In the genomic region with DNA sequence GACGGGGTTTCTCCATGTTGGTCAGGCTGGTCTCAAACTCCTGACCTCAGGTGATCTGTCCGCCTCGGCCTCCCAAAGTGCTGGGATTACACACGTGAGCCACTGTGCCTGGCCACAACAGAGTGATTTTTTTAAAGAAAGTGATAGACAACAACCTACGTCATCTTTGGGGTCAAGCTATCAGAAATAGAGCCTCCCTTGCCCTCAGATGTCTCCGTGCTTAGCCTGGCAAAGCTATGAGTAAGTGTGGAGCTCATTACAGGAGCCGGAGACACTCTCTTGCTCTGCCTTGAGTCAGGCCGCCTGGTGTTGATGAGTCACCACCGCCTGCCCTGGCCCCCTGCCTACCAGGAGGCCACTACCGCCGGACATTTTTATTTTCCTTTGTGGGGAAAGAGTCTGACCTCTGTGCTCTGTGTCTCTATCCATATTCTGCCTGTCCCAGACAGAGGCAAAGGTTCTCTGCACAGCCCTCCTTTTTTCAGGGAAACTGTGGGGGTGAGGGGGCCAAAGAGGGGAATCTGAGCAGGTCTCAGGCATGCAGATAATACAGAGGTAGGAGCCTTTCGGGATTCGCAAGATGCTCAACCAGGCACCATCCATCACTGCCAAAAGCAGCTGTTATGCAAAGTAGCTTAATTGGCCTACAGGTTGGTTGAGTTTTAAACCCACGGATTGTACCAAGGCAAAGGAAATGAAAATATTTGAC, we compare ENCODE assay signal across 1 cellular context.
TF ChIP-seq lines count a peak whose summit lies in the region.

No MANE protein-coding gene starts in this region.

TF ChIP-seq in K562, 482 proteins besides CTCF, POLR2A, EP300 and RAD21 (continued from another document and continues in another):
- TF ChIP-seq, protein P1, sequence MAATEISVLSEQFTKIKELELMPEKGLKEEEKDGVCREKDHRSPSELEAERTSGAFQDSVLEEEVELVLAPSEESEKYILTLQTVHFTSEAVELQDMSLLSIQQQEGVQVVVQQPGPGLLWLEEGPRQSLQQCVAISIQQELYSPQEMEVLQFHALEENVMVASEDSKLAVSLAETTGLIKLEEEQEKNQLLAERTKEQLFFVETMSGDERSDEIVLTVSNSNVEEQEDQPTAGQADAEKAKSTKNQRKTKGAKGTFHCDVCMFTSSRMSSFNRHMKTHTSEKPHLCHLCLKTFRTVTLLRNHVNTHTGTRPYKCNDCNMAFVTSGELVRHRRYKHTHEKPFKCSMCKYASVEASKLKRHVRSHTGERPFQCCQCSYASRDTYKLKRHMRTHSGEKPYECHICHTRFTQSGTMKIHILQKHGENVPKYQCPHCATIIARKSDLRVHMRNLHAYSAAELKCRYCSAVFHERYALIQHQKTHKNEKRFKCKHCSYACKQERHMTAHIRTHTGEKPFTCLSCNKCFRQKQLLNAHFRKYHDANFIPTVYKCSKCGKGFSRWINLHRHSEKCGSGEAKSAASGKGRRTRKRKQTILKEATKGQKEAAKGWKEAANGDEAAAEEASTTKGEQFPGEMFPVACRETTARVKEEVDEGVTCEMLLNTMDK (IDR thresholded peaks at IDR 0.05; ENCODE audit: borderline replicate concordance, insufficient read depth, low read depth, low read length, poor library complexity, severe bottlenecking) = no peak
- TF ChIP-seq NFE2 (IDR thresholded peaks at IDR 0.05; ENCODE audit: low read depth) = peak; percentile 67
- no peak for TF ChIP-seq ZNF282 (CRISPR knock-in tag; IDR thresholded peaks at IDR 0.05)
- TF ChIP-seq, protein P2, sequence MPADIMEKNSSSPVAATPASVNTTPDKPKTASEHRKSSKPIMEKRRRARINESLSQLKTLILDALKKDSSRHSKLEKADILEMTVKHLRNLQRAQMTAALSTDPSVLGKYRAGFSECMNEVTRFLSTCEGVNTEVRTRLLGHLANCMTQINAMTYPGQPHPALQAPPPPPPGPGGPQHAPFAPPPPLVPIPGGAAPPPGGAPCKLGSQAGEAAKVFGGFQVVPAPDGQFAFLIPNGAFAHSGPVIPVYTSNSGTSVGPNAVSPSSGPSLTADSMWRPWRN (IDR thresholded peaks at IDR 0.05; ENCODE audit: low read depth) = no peak
- TF ChIP-seq, protein P3, sequence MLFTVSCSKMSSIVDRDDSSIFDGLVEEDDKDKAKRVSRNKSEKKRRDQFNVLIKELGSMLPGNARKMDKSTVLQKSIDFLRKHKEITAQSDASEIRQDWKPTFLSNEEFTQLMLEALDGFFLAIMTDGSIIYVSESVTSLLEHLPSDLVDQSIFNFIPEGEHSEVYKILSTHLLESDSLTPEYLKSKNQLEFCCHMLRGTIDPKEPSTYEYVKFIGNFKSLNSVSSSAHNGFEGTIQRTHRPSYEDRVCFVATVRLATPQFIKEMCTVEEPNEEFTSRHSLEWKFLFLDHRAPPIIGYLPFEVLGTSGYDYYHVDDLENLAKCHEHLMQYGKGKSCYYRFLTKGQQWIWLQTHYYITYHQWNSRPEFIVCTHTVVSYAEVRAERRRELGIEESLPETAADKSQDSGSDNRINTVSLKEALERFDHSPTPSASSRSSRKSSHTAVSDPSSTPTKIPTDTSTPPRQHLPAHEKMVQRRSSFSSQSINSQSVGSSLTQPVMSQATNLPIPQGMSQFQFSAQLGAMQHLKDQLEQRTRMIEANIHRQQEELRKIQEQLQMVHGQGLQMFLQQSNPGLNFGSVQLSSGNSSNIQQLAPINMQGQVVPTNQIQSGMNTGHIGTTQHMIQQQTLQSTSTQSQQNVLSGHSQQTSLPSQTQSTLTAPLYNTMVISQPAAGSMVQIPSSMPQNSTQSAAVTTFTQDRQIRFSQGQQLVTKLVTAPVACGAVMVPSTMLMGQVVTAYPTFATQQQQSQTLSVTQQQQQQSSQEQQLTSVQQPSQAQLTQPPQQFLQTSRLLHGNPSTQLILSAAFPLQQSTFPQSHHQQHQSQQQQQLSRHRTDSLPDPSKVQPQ (CRISPR knock-in tag; IDR thresholded peaks at IDR 0.05; ENCODE audit: borderline replicate concordance) = no peak
- TF ChIP-seq, protein P4, sequence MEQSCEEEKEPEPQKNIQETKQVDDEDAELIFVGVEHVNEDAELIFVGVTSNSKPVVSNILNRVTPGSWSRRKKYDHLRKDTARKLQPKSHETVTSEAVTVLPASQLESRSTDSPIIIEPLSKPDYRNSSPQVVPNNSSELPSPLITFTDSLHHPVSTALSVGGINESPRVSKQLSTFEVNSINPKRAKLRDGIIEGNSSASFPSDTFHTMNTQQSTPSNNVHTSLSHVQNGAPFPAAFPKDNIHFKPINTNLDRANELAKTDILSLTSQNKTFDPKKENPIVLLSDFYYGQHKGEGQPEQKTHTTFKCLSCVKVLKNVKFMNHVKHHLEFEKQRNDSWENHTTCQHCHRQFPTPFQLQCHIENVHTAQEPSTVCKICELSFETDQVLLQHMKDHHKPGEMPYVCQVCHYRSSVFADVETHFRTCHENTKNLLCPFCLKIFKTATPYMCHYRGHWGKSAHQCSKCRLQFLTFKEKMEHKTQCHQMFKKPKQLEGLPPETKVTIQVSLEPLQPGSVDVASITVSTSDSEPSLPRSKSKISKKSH (CRISPR knock-in tag; IDR thresholded peaks at IDR 0.05) = no peak
- TF ChIP-seq CREM (IDR thresholded peaks at IDR 0.05; ENCODE audit: low read depth) = peak; percentile 48; the same call in 1 of the 2 replicates
- TF ChIP-seq MYC (IDR thresholded peaks at IDR 0.05; ENCODE audit: low read depth, low read length) = 0 out of 2 replicates have a peak, but pooled peaks have one; percentile 29
- 0 out of 2 replicates have a peak, but pooled peaks have one; percentile 2 for TF ChIP-seq MYC (CRISPR knock-in tag; IDR thresholded peaks at IDR 0.05; ENCODE audit: borderline replicate concordance, low read depth)
- TF ChIP-seq TRIM24 (IDR thresholded peaks at IDR 0.05) = peak; percentile 18 to 40; a peak in 2 of 4 replicates
- TF ChIP-seq EGR1 (conservative IDR thresholded peaks at IDR 0.05) = no peak
- TF ChIP-seq ZNF780A (CRISPR knock-in tag; IDR thresholded peaks at IDR 0.05) = no peak
- TF ChIP-seq JUND (IDR thresholded peaks at IDR 0.05; ENCODE audit: borderline replicate concordance, low read depth, low read length) = peak; percentile 98
- TF ChIP-seq JUND (tag; IDR thresholded peaks at IDR 0.05; ENCODE audit: borderline replicate concordance, low read depth, low read length) = peak; percentile 97
- no peak for TF ChIP-seq SRSF9 (IDR thresholded peaks at IDR 0.05; ENCODE audit: borderline replicate concordance, low read depth, low read length)
- TF ChIP-seq ZNF274 (IDR thresholded peaks at IDR 0.05; ENCODE audit: borderline replicate concordance, low read depth, low read length) = no peak
- TF ChIP-seq ZC3H11A (IDR thresholded peaks at IDR 0.05; ENCODE audit: low read depth, low read length) = no peak
- no peak for TF ChIP-seq SUPT5H (IDR thresholded peaks at IDR 0.05)
- no peak for TF ChIP-seq KAT7 (CRISPR knock-in tag; IDR thresholded peaks at IDR 0.05; ENCODE audit: borderline replicate concordance)
- TF ChIP-seq RBM17 (IDR thresholded peaks at IDR 0.05; ENCODE audit: borderline replicate concordance, low read depth, low read length) = no peak
- TF ChIP-seq NFIC (IDR thresholded peaks at IDR 0.05) = peak; percentile 65
- no peak for TF ChIP-seq NR1H2 (CRISPR knock-in tag; IDR thresholded peaks at IDR 0.05)
- TF ChIP-seq CHD4 (IDR thresholded peaks at IDR 0.05; ENCODE audit: insufficient read depth, insufficient replicate concordance, low read depth, low read length, poor library complexity, severe bottlenecking) = no peak
- TF ChIP-seq, protein P5, sequence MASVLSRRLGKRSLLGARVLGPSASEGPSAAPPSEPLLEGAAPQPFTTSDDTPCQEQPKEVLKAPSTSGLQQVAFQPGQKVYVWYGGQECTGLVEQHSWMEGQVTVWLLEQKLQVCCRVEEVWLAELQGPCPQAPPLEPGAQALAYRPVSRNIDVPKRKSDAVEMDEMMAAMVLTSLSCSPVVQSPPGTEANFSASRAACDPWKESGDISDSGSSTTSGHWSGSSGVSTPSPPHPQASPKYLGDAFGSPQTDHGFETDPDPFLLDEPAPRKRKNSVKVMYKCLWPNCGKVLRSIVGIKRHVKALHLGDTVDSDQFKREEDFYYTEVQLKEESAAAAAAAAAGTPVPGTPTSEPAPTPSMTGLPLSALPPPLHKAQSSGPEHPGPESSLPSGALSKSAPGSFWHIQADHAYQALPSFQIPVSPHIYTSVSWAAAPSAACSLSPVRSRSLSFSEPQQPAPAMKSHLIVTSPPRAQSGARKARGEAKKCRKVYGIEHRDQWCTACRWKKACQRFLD (CRISPR knock-in tag; IDR thresholded peaks at IDR 0.05) = peak; percentile 93
- no peak for TF ChIP-seq SP2 (IDR thresholded peaks at IDR 0.05; ENCODE audit: extremely low read depth, low read depth, low read length, poor library complexity, severe bottlenecking)
- no peak; the same call in 1 of the 2 replicates for TF ChIP-seq GTF2A2 (tag; IDR thresholded peaks at IDR 0.05)
- TF ChIP-seq RAD51 (IDR thresholded peaks at IDR 0.05; ENCODE audit: borderline replicate concordance, low read depth) = no peak
- TF ChIP-seq CCAR2 (IDR thresholded peaks at IDR 0.05; ENCODE audit: low read depth, low read length) = no peak
- TF ChIP-seq ZNF644 (tag; IDR thresholded peaks at IDR 0.05; ENCODE audit: low read depth) = no peak
- TF ChIP-seq ZNF778 (CRISPR knock-in tag; IDR thresholded peaks at IDR 0.05) = no peak
- TF ChIP-seq ZNF143 (CRISPR knock-in tag; IDR thresholded peaks at IDR 0.05) = no peak
- TF ChIP-seq ARNT (IDR thresholded peaks at IDR 0.05) = no peak
- no peak for TF ChIP-seq ERF (CRISPR knock-in tag; IDR thresholded peaks at IDR 0.05)
- no peak for TF ChIP-seq ILF3 (IDR thresholded peaks at IDR 0.05; ENCODE audit: borderline replicate concordance)
- TF ChIP-seq, protein P6, sequence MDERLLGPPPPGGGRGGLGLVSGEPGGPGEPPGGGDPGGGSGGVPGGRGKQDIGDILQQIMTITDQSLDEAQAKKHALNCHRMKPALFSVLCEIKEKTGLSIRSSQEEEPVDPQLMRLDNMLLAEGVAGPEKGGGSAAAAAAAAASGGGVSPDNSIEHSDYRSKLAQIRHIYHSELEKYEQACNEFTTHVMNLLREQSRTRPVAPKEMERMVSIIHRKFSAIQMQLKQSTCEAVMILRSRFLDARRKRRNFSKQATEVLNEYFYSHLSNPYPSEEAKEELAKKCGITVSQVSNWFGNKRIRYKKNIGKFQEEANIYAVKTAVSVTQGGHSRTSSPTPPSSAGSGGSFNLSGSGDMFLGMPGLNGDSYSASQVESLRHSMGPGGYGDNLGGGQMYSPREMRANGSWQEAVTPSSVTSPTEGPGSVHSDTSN (CRISPR knock-in tag; IDR thresholded peaks at IDR 0.05; ENCODE audit: low read depth) = peak; percentile 30; the same call in 1 of the 2 replicates
- TF ChIP-seq, protein P6 (tag; conservative IDR thresholded peaks at IDR 0.05; ENCODE audit: low read depth) = peak; percentile 82
- no peak for TF ChIP-seq SRSF1 (IDR thresholded peaks at IDR 0.05; ENCODE audit: low read depth, low read length)
- TF ChIP-seq ZKSCAN8 (CRISPR knock-in tag; IDR thresholded peaks at IDR 0.05) = 0 out of 2 replicates have a peak, but pooled peaks have one; percentile 9
- no peak for TF ChIP-seq ZNF695 (CRISPR knock-in tag; IDR thresholded peaks at IDR 0.05)
- peak; percentile 84 for TF ChIP-seq DPF2 (IDR thresholded peaks at IDR 0.05)
- TF ChIP-seq SRF (CRISPR knock-in tag; IDR thresholded peaks at IDR 0.05) = no peak
- no peak for TF ChIP-seq ZNF140 (CRISPR knock-in tag; IDR thresholded peaks at IDR 0.05)
- peak; percentile 99 for TF ChIP-seq FOSL1 (tag; conservative IDR thresholded peaks at IDR 0.05)
- TF ChIP-seq HDAC2 (IDR thresholded peaks at IDR 0.05) = peak; percentile 24; the same call in 1 of the 2 replicates
- TF ChIP-seq, protein P7, sequence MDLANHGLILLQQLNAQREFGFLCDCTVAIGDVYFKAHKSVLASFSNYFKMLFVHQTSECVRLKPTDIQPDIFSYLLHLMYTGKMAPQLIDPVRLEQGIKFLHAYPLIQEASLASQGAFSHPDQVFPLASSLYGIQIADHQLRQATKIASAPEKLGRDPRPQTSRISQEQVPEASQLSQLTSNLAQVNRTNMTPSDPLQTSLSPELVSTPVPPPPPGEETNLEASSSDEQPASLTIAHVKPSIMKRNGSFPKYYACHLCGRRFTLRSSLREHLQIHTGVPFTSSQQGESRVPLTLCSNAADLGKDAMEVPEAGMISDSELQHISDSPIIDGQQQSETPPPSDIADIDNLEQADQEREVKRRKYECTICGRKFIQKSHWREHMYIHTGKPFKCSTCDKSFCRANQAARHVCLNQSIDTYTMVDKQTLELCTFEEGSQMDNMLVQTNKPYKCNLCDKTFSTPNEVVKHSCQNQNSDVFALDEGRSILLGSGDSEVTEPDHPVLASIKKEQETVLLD (IDR thresholded peaks at IDR 0.05) = 0 out of 2 replicates have a peak, but pooled peaks have one; percentile 22
- TF ChIP-seq SAFB2 (IDR thresholded peaks at IDR 0.05; ENCODE audit: borderline replicate concordance, low read depth, low read length, severe bottlenecking) = no peak
- peak; percentile 62 for TF ChIP-seq EP400 (IDR thresholded peaks at IDR 0.05)
- TF ChIP-seq TAF15 (IDR thresholded peaks at IDR 0.05; ENCODE audit: low read depth, low read length) = no peak
- no peak for TF ChIP-seq SMAD2 (IDR thresholded peaks at IDR 0.05; ENCODE audit: low read depth, low read length)
